23 cellular contexts compared by ENCODE assay signal in the genomic region with DNA sequence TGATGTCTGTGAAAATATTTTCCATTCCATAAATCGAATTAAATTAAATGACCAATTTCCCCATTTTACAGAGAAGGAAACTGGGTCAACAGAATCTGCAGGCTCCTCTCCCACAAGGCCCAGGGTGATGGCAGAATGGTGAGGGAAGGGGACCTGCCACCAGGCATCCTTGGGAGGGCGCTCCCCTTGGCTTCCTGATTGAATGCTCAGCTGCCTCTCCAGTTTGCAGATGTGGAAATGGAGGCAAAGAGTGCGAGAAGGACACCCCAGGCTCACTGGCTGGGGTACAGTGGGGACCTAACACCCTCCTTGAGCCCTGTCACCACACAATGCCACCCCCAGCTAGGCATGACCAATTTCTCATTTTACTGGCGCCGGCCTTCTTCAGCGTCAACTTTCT. TPM values are rescaled to one million over a fixed set of nuclear protein-coding genes. Genes with fewer than 3 reads are reported as not detected.
A peak's percentile ranks its signal among the peaks of the same experiment; 100 is the strongest.
DNase-seq lines count a peak whose midpoint lies in the region; ATAC-seq and TF ChIP-seq lines count a peak whose summit lies in the region.
"Had no signal": no experiment of that assay in that cellular context is flagged by ENCODE, and none has a peak within 500 bp of the region (broad histone marks: within the 10 kb centered on the region; RNA-seq: fewer than 3 reads in every experiment).

No MANE protein-coding gene starts in this region.

- no peaks in the 10 kb centered on the region for H3K36me3 Mint-ChIP-seq in chondrocyte (ENCODE audit: low read depth)
- H3K36me3 Mint-ChIP-seq: naive thymus-derived CD8-positive, alpha-beta T cell had no signal

- H3K27me3 Mint-ChIP-seq in chondrocyte (ENCODE audit: low read depth) = no peaks in the 10 kb centered on the region
- H3K27me3 Mint-ChIP-seq: CD4-positive, alpha-beta T cell had no signal

- H3K27ac Mint-ChIP-seq in chondrocyte (ENCODE audit: unreplicated experiment) = no peak overlapping the region
- H3K27ac Mint-ChIP-seq: activated T-helper 1 cell treated with anti-CD3 and anti-CD28 coated beads, Interleukin-12 subunit alpha, Interleukin-12 subunit beta, Interleukin-2, Interleukin-4 antibody, amounts not matched to agents 30 ng/mL and 10 ng/mL and 1 ng/mL, durations not matched to agents 14 hours and 24 hours and 36 hours; CD4-positive, alpha-beta T cell; naive thymus-derived CD8-positive, alpha-beta T cell had no signal

- no peaks in the 10 kb centered on the region for H3K4me1 Mint-ChIP-seq in chondrocyte (ENCODE audit: low read depth)

- DNase-seq in activated effector memory CD4-positive, alpha-beta T cell treated with anti-CD3 and anti-CD28 coated beads, Interleukin-2, amount 50 U/mL, for 16 hours = peak; percentile 37
- DNase-seq in activated effector memory CD4-positive, alpha-beta T cell treated with Interleukin-2 at 50 U/mL for 16 hours = no peak
- DNase-seq in chondrocyte (ENCODE audit: low spot score) (peak; percentile 53), mucosa of gallbladder (ENCODE audit: low spot score) (peak; percentile 7), globus pallidus (ENCODE audit: low spot score) (no peak)
- peak; percentile 6 for DNase-seq in stimulated activated CD8-positive, alpha-beta memory T cell treated with anti-CD3 and anti-CD28 coated beads, Interleukin-4, amount 100 ng/mL, for 48 hours
- DNase-seq: activated CD4-positive, alpha-beta T cell treated with anti-CD3 and anti-CD28 coated beads for 4 hours; activated naive CD4-positive, alpha-beta T cell treated with anti-CD3 and anti-CD28 coated beads, Interleukin-2, amount 50 U/mL, for 16 hours; amygdala; effector CD4-positive, alpha-beta T cell; left ventricle myocardium superior; NCI-H1092 treated with DMSO at 0.1 percent for 48 hours; NCI-H187; nucleus accumbens; stimulated activated CD4-positive, alpha-beta T cell treated with anti-CD3 and anti-CD28 coated beads, Interleukin-12 subunit alpha, Interleukin-12 subunit beta, amount 100 ng/mL, for 4 hours; stimulated activated CD4-positive, alpha-beta T cell treated with anti-CD3 and anti-CD28 coated beads, Interleukin-2, amount 100 ng/mL, for 48 hours; T-helper 9 cell had no signal

- no peak overlapping the region for H3K4me3 Mint-ChIP-seq in chondrocyte (ENCODE audit: unreplicated experiment)
- H3K4me3 Mint-ChIP-seq: activated T-helper 1 cell treated with anti-CD3 and anti-CD28 coated beads, Interleukin-12 subunit alpha, Interleukin-12 subunit beta, Interleukin-2, Interleukin-4 antibody, amounts not matched to agents 30 ng/mL and 10 ng/mL and 1 ng/mL, durations not matched to agents 14 hours and 24 hours and 36 hours; CD4-positive, alpha-beta T cell; naive thymus-derived CD8-positive, alpha-beta T cell had no signal

- H3K9me3 Mint-ChIP-seq in chondrocyte (ENCODE audit: low read depth) = no peaks in the 10 kb centered on the region
- H3K9me3 Mint-ChIP-seq: activated T-helper 1 cell treated with anti-CD3 and anti-CD28 coated beads, Interleukin-12 subunit alpha, Interleukin-12 subunit beta, Interleukin-2, Interleukin-4 antibody, amounts not matched to agents 30 ng/mL and 10 ng/mL and 1 ng/mL, durations not matched to agents 14 hours and 24 hours and 36 hours; CD4-positive, alpha-beta T cell; naive thymus-derived CD8-positive, alpha-beta T cell had no signal

- TF ChIP-seq CTCF in chondrocyte (IDR thresholded peaks at IDR 0.05) = no peak

- ATAC-seq in GM19324 (IDR thresholded peaks at IDR 0.05; ENCODE audit: low FRiP score, unreplicated experiment) (no peak), GM19397 (IDR thresholded peaks at IDR 0.05; ENCODE audit: unreplicated experiment) (no peak)
- ATAC-seq: K562; left ventricle myocardium superior; naive thymus-derived CD8-positive, alpha-beta T cell had no signal

RNA-seq across cellular contexts. Expression of a gene that starts 28.5 kb away (rescaled TPM):
- 126 to 132 TPM (median 129 TPM) in 3 replicates for total RNA-seq in chondrocyte
- total RNA-seq in mucosa of gallbladder = 131 TPM

Comparison
In these comparisons a context has a peak if more than half of its experiments do, and no peak if none do; other contexts are left out.
1. DNase-seq: peak in activated effector memory CD4-positive, alpha-beta T cell treated with anti-CD3 and anti-CD28 coated beads, Interleukin-2, amount 50 U/mL, for 16 hours (single experiment), chondrocyte (single experiment), mucosa of gallbladder (single experiment) and stimulated activated CD8-positive, alpha-beta memory T cell treated with anti-CD3 and anti-CD28 coated beads, Interleukin-4, amount 100 ng/mL, for 48 hours (single experiment); none in activated effector memory CD4-positive, alpha-beta T cell treated with Interleukin-2 at 50 U/mL for 16 hours (single experiment) and globus pallidus (single experiment).